In genomic region chr1:39131940-39132339, GRCh38 we compare ENCODE assay signal across 11 cellular contexts.
DNase-seq lines count a peak whose midpoint lies in the region; ATAC-seq, FAIRE-seq and TF ChIP-seq lines count a peak whose summit lies in the region.
"Had no signal": no experiment of that assay in that cellular context is flagged by ENCODE, and none has a peak within 500 bp of the region (broad histone marks: within the 10 kb centered on the region; RNA-seq: fewer than 3 reads in every experiment).

No MANE protein-coding gene starts in this region.

- H3K36me3 Mint-ChIP-seq in HFFc6 (ENCODE audit: low read depth) (no peaks in the 10 kb centered on the region), astrocyte (ENCODE audit: low read depth, unreplicated experiment) (peaks cover 2% of the 10 kb centered on the region)
- no peaks in the 10 kb centered on the region for H3K36me3 Mint-ChIP-seq in stimulated activated effector memory CD8-positive, alpha-beta T cell treated with anti-CD3 and anti-CD28 coated beads, Interleukin-12 subunit alpha, Interleukin-12 subunit beta, amount 100 ng/mL, for 72 hours
- H3K36me3 Mint-ChIP-seq in activated naive CD4-positive, alpha-beta T cell treated with anti-CD3 and anti-CD28 coated beads for 36 hours (ENCODE audit: low read depth): no peaks in the 10 kb centered on the region
- H3K36me3 Mint-ChIP-seq: activated naive CD8-positive, alpha-beta T cell had no signal

- no peaks in the 10 kb centered on the region for H3K9me3 ChIP-seq in astrocyte (ENCODE audit: insufficient read depth, low read depth, low read length)
- H3K9me3 ChIP-seq in right lobe of liver: no peaks in the 10 kb centered on the region

- 100% methylated on average over 2 of the region's 2 CpGs for WGBS in right lobe of liver (ENCODE audit: insufficient coverage, low coverage, low lambda C conversion rate, missing lambda C conversion rate)

- CTCF ChIA-PET in activated naive CD4-positive, alpha-beta T cell treated with anti-CD3 and anti-CD28 coated beads for 36 hours (lab: Charles Lee): interaction anchor here (1.5 kb wide), 1 partner anchor 60 kb away, joined by 4 read pairs; no protein-coding TSS in a partner anchor

- H3K4me3 Mint-ChIP-seq in HFFc6 (peak overlapping the region; percentile 14), astrocyte (ENCODE audit: unreplicated experiment) (no peak overlapping the region)
- H3K4me3 Mint-ChIP-seq in stimulated activated effector memory CD8-positive, alpha-beta T cell treated with anti-CD3 and anti-CD28 coated beads, Interleukin-12 subunit alpha, Interleukin-12 subunit beta, amount 100 ng/mL, for 72 hours: no peak overlapping the region
- no peak overlapping the region for H3K4me3 Mint-ChIP-seq in activated naive CD4-positive, alpha-beta T cell treated with anti-CD3 and anti-CD28 coated beads for 36 hours
- H3K4me3 Mint-ChIP-seq: activated CD8-positive, alpha-beta T cell treated with anti-CD3 and anti-CD28 coated beads for 36 hours; activated naive CD8-positive, alpha-beta T cell had no signal

- H3K27me3 ChIP-seq in astrocyte (ENCODE audit: insufficient read depth, low read length) (no peaks in the 10 kb centered on the region), right lobe of liver (no peaks in the 10 kb centered on the region)
- H3K27me3 ChIP-seq: hepatocyte had no signal

- H4K20me1 ChIP-seq in astrocyte (ENCODE audit: insufficient read depth, low read length): peaks cover 56% of the 10 kb centered on the region

- intact Hi-C loops in right lobe of liver (cut with DNase I): no loop called here
- intact Hi-C loops in activated naive CD4-positive, alpha-beta T cell treated with anti-CD3 and anti-CD28 coated beads for 36 hours (cut with micrococcal nuclease): no loop called here

- H3K9ac ChIP-seq in astrocyte (ENCODE audit: low read length): no peak overlapping the region

- TF ChIP-seq CTCF in HFFc6 (IDR thresholded peaks at IDR 0.05): no peak
- no peak for TF ChIP-seq CTCF in astrocyte (IDR thresholded peaks at IDR 0.05; ENCODE audit: insufficient read depth, low read depth, low read length)
- TF ChIP-seq CTCF in right lobe of liver (IDR thresholded peaks at IDR 0.05): no peak

- no peak for TF ChIP-seq POLR2A in right lobe of liver (IDR thresholded peaks at IDR 0.05)

- H3K4me1 Mint-ChIP-seq in HFFc6 (ENCODE audit: low read depth) (peaks cover 77% of the 10 kb centered on the region), astrocyte (ENCODE audit: low read depth, unreplicated experiment) (peaks cover 69% of the 10 kb centered on the region)
- H3K4me1 Mint-ChIP-seq in stimulated activated effector memory CD8-positive, alpha-beta T cell treated with anti-CD3 and anti-CD28 coated beads, Interleukin-12 subunit alpha, Interleukin-12 subunit beta, amount 100 ng/mL, for 72 hours: peaks cover 12% of the 10 kb centered on the region
- peaks cover 5% of the 10 kb centered on the region for H3K4me1 Mint-ChIP-seq in activated naive CD4-positive, alpha-beta T cell treated with anti-CD3 and anti-CD28 coated beads for 36 hours (ENCODE audit: low read depth)

- no peak overlapping the region for H2AFZ ChIP-seq in astrocyte (ENCODE audit: low read depth, low read length)
- H2AFZ ChIP-seq: hepatocyte had no signal

- H3K36me3 ChIP-seq in astrocyte (ENCODE audit: insufficient read depth, low read length) (no peaks in the 10 kb centered on the region), right lobe of liver (no peaks in the 10 kb centered on the region)

- H3K4me2 ChIP-seq in astrocyte (ENCODE audit: low read length): peak overlapping the region; percentile 77
- H3K4me2 ChIP-seq: hepatocyte had no signal

- DNase-seq in HFFc6: no peak
- DNase-seq in astrocyte (ENCODE audit: low read depth): no peak
- no peak for DNase-seq in right lobe of liver
- no peak for DNase-seq in stimulated activated effector memory CD8-positive, alpha-beta T cell treated with anti-CD3 and anti-CD28 coated beads, Interleukin-12 subunit alpha, Interleukin-12 subunit beta, amount 100 ng/mL, for 72 hours (ENCODE audit: low spot score in 2 of 2)
- DNase-seq in T-helper 2 cell: no peak
- no peak for DNase-seq in activated naive CD4-positive, alpha-beta T cell treated with anti-CD3 and anti-CD28 coated beads for 36 hours
- DNase-seq: activated CD8-positive, alpha-beta T cell treated with anti-CD3 and anti-CD28 coated beads for 36 hours had no signal

- H3K27me3 Mint-ChIP-seq in HFFc6 (ENCODE audit: insufficient read depth) (peaks cover 3% of the 10 kb centered on the region; the same call in 1 of the 2 replicates), astrocyte (ENCODE audit: low read depth, unreplicated experiment) (no peaks in the 10 kb centered on the region)
- H3K27me3 Mint-ChIP-seq in activated naive CD4-positive, alpha-beta T cell treated with anti-CD3 and anti-CD28 coated beads for 36 hours (ENCODE audit: low read depth): peaks cover 2% of the 10 kb centered on the region
- H3K27me3 Mint-ChIP-seq: activated CD8-positive, alpha-beta T cell treated with anti-CD3 and anti-CD28 coated beads for 36 hours; activated naive CD8-positive, alpha-beta T cell had no signal

- H3K4me3 ChIP-seq in astrocyte (ENCODE audit: insufficient read depth, low read depth, low read length) (no peak overlapping the region), right lobe of liver (no peak overlapping the region)
- H3K4me3 ChIP-seq: hepatocyte had no signal

- FAIRE-seq in astrocyte (lab: Jason Lieb, UNC): no peak
- FAIRE-seq: D721Med had no signal

- peak overlapping the region; percentile 70 for H3K27ac ChIP-seq in astrocyte (ENCODE audit: low read depth, low read length)
- peak overlapping the region in 2 of 3 donors; percentile 49 to 66 for H3K27ac ChIP-seq in right lobe of liver

- H3K4me1 ChIP-seq in astrocyte (ENCODE audit: insufficient read depth, low read length) (peaks cover 27% of the 10 kb centered on the region), right lobe of liver (peaks cover 0 to 41% (median 5%) of the 10 kb centered on the region in 4 donors)

- H3K27ac Mint-ChIP-seq in HFFc6 (peak overlapping the region; percentile 76), astrocyte (ENCODE audit: unreplicated experiment) (peak overlapping the region; percentile 97)
- peak overlapping the region; percentile 32 for H3K27ac Mint-ChIP-seq in stimulated activated effector memory CD8-positive, alpha-beta T cell treated with anti-CD3 and anti-CD28 coated beads, Interleukin-12 subunit alpha, Interleukin-12 subunit beta, amount 100 ng/mL, for 72 hours
- H3K27ac Mint-ChIP-seq in activated naive CD4-positive, alpha-beta T cell treated with anti-CD3 and anti-CD28 coated beads for 36 hours: no peak overlapping the region
- H3K27ac Mint-ChIP-seq: activated CD8-positive, alpha-beta T cell treated with anti-CD3 and anti-CD28 coated beads for 36 hours; activated naive CD8-positive, alpha-beta T cell had no signal

- H3K79me2 ChIP-seq in astrocyte (ENCODE audit: insufficient read depth, low read length): peaks cover 96% of the 10 kb centered on the region

- ATAC-seq in right lobe of liver (no peak), HG02885 (IDR thresholded peaks at IDR 0.05; ENCODE audit: poor library complexity, unreplicated experiment) (no peak)
- ATAC-seq in stimulated activated effector memory CD8-positive, alpha-beta T cell treated with anti-CD3 and anti-CD28 coated beads, Interleukin-12 subunit alpha, Interleukin-12 subunit beta, amount 100 ng/mL, for 72 hours: no peak
- ATAC-seq: activated CD8-positive, alpha-beta T cell treated with anti-CD3 and anti-CD28 coated beads for 36 hours had no signal

- H3K9me3 Mint-ChIP-seq in HFFc6: no peaks in the 10 kb centered on the region
- no peaks in the 10 kb centered on the region for H3K9me3 Mint-ChIP-seq in astrocyte (ENCODE audit: unreplicated experiment)
- no peaks in the 10 kb centered on the region for H3K9me3 Mint-ChIP-seq in stimulated activated effector memory CD8-positive, alpha-beta T cell treated with anti-CD3 and anti-CD28 coated beads, Interleukin-12 subunit alpha, Interleukin-12 subunit beta, amount 100 ng/mL, for 72 hours
- no peaks in the 10 kb centered on the region for H3K9me3 Mint-ChIP-seq in activated naive CD4-positive, alpha-beta T cell treated with anti-CD3 and anti-CD28 coated beads for 36 hours
- H3K9me3 Mint-ChIP-seq: activated CD8-positive, alpha-beta T cell treated with anti-CD3 and anti-CD28 coated beads for 36 hours had no signal
